ENCODE assay signal across 1 cellular context in genomic region chr17:61227866-61228265, GRCh38.
A peak's percentile ranks its signal among the peaks of the same experiment; 100 is the strongest.
TF ChIP-seq lines count a peak whose summit lies in the region.

No MANE protein-coding gene starts in this region.

TF ChIP-seq in GM23338, 12 proteins besides CTCF, POLR2A, EP300 and RAD21 (continued from another document):
- TF ChIP-seq, protein P1, sequence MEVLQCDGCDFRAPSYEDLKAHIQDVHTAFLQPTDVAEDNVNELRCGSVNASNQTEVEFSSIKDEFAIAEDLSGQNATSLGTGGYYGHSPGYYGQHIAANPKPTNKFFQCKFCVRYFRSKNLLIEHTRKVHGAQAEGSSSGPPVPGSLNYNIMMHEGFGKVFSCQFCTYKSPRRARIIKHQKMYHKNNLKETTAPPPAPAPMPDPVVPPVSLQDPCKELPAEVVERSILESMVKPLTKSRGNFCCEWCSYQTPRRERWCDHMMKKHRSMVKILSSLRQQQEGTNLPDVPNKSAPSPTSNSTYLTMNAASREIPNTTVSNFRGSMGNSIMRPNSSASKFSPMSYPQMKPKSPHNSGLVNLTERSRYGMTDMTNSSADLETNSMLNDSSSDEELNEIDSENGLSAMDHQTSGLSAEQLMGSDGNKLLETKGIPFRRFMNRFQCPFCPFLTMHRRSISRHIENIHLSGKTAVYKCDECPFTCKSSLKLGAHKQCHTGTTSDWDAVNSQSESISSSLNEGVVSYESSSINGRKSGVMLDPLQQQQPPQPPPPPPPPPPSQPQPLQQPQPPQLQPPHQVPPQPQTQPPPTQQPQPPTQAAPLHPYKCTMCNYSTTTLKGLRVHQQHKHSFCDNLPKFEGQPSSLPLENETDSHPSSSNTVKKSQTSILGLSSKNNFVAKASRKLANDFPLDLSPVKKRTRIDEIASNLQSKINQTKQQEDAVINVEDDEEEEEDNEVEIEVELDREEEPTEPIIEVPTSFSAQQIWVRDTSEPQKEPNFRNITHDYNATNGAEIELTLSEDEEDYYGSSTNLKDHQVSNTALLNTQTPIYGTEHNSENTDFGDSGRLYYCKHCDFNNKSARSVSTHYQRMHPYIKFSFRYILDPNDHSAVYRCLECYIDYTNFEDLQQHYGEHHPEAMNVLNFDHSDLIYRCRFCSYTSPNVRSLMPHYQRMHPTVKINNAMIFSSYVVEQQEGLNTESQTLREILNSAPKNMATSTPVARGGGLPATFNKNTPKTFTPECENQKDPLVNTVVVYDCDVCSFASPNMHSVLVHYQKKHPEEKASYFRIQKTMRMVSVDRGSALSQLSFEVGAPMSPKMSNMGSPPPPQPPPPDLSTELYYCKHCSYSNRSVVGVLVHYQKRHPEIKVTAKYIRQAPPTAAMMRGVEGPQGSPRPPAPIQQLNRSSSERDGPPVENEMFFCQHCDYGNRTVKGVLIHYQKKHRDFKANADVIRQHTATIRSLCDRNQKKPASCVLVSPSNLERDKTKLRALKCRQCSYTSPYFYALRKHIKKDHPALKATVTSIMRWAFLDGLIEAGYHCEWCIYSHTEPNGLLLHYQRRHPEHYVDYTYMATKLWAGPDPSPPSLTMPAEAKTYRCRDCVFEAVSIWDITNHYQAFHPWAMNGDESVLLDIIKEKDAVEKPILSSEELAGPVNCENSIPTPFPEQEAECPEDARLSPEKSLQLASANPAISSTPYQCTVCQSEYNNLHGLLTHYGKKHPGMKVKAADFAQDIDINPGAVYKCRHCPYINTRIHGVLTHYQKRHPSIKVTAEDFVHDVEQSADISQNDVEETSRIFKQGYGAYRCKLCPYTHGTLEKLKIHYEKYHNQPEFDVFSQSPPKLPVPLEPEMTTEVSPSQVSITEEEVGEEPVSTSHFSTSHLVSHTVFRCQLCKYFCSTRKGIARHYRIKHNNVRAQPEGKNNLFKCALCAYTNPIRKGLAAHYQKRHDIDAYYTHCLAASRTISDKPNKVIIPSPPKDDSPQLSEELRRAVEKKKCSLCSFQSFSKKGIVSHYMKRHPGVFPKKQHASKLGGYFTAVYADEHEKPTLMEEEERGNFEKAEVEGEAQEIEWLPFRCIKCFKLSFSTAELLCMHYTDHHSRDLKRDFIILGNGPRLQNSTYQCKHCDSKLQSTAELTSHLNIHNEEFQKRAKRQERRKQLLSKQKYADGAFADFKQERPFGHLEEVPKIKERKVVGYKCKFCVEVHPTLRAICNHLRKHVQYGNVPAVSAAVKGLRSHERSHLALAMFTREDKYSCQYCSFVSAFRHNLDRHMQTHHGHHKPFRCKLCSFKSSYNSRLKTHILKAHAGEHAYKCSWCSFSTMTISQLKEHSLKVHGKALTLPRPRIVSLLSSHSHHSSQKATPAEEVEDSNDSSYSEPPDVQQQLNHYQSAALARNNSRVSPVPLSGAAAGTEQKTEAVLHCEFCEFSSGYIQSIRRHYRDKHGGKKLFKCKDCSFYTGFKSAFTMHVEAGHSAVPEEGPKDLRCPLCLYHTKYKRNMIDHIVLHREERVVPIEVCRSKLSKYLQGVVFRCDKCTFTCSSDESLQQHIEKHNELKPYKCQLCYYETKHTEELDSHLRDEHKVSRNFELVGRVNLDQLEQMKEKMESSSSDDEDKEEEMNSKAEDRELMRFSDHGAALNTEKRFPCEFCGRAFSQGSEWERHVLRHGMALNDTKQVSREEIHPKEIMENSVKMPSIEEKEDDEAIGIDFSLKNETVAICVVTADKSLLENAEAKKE (CRISPR knock-in tag; IDR thresholded peaks at IDR 0.05) = peak; percentile 83; the same call in 1 of the 2 replicates
- TF ChIP-seq STAT1 (IDR thresholded peaks at IDR 0.05; ENCODE audit: unreplicated experiment) = no peak
